Comparison of ENCODE assay signal across 11 cellular contexts in genomic region chr20:62603907-62604785, GRCh38. TPM values are rescaled to one million over a fixed set of nuclear protein-coding genes. Genes with fewer than 3 reads are reported as not detected.
DNase-seq lines count a peak whose midpoint lies in the region; ATAC-seq and TF ChIP-seq lines count a peak whose summit lies in the region.
"Had no signal": no experiment of that assay in that cellular context is flagged by ENCODE, and none has a peak within 500 bp of the region (broad histone marks: within the 10 kb centered on the region; RNA-seq: fewer than 3 reads in every experiment).

No MANE protein-coding gene starts in this region.

- peaks cover 13% of the 10 kb centered on the region for H3K4me1 Mint-ChIP-seq in activated T-helper 17 cell treated with anti-CD3 and anti-CD28 coated beads, Interleukin-2, amount 50 U/mL, for 72 hours
- peaks cover 10% of the 10 kb centered on the region for H3K4me1 Mint-ChIP-seq in Calu3 (ENCODE audit: low read depth, unreplicated experiment)

- H3K4me3 ChIP-seq in BLaER1 (peak overlapping the region; percentile 55), lower lobe of right lung (peak overlapping the region; percentile 7)

- CTCF ChIA-PET in Calu3 (lab: Charles Lee): interaction anchor here (1.0 kb wide), 1 partner anchor 13 kb away, joined by 5 read pairs; no protein-coding TSS in a partner anchor

- no peaks in the 10 kb centered on the region for H3K27me3 ChIP-seq in BLaER1
- peaks cover 3% of the 10 kb centered on the region for H3K27me3 ChIP-seq in lower lobe of right lung (ENCODE audit: low read depth)

- intact Hi-C loops in lower lobe of right lung (cut with DNase I) (no loop called here), Calu3 (cut with micrococcal nuclease; ENCODE audit: unreplicated experiment) (no loop called here)

- H3K4me3 Mint-ChIP-seq in activated T-helper 17 cell treated with anti-CD3 and anti-CD28 coated beads, Interleukin-2, amount 50 U/mL, for 72 hours: peak overlapping the region; percentile 77
- no peak overlapping the region for H3K4me3 Mint-ChIP-seq in Calu3 (ENCODE audit: low read depth, unreplicated experiment)

- H3K27ac ChIP-seq in BLaER1 (peak overlapping the region; percentile 77), lower lobe of right lung (peak overlapping the region; percentile 83)

- H3K4me1 ChIP-seq in BLaER1: peaks cover 79% of the 10 kb centered on the region
- H3K4me1 ChIP-seq in lower lobe of right lung: peaks cover 53% of the 10 kb centered on the region

- no peaks in the 10 kb centered on the region for H4K20me1 ChIP-seq in BLaER1

- BruUV-seq in Calu3 (replicated peaks; lab: Mats Ljungman, UMichigan): no TSS peak

- H3K9me3 ChIP-seq in BLaER1 (no peaks in the 10 kb centered on the region), lower lobe of right lung (no peaks in the 10 kb centered on the region)

- H3K27ac Mint-ChIP-seq in activated T-helper 17 cell treated with anti-CD3 and anti-CD28 coated beads, Interleukin-2, amount 50 U/mL, for 72 hours: no peak overlapping the region
- H3K27ac Mint-ChIP-seq in Calu3 (ENCODE audit: unreplicated experiment): no peak overlapping the region

- peak overlapping the region; percentile 99 for H3K4me2 ChIP-seq in BLaER1

- H3K36me3 ChIP-seq in BLaER1 (no peaks in the 10 kb centered on the region), lower lobe of right lung (no peaks in the 10 kb centered on the region)

- ATAC-seq in HG03196 (IDR thresholded peaks at IDR 0.05; ENCODE audit: unreplicated experiment): peak; percentile 5
- ATAC-seq in activated T-helper 17 cell treated with anti-CD3 and anti-CD28 coated beads, Interleukin-2, amount 50 U/mL, for 72 hours (replicated peaks): no peak
- ATAC-seq in lower lobe of right lung: no peak
- ATAC-seq in GM21360 (IDR thresholded peaks at IDR 0.05; ENCODE audit: unreplicated experiment): no peak

- H3K36me3 Mint-ChIP-seq in activated T-helper 17 cell treated with anti-CD3 and anti-CD28 coated beads, Interleukin-2, amount 50 U/mL, for 72 hours (ENCODE audit: low read depth): no peaks in the 10 kb centered on the region
- H3K36me3 Mint-ChIP-seq in Calu3 (ENCODE audit: insufficient read depth, unreplicated experiment): no peaks in the 10 kb centered on the region
- H3K36me3 Mint-ChIP-seq: activated naive CD8-positive, alpha-beta T cell had no signal

- no peak for DNase-seq in lower lobe of right lung
- no peak for DNase-seq in effector CD8-positive, alpha-beta T cell (lab: John Stamatoyannopoulos, UW)
- DNase-seq in Calu3: no peak
- DNase-seq in stimulated activated CD4-positive, alpha-beta T cell treated with anti-CD3 and anti-CD28 coated beads, Interleukin-12 subunit alpha, Interleukin-12 subunit beta, amount 100 ng/mL, for 4 hours: no peak
- DNase-seq: islet precursor cell, NCI-H748 treated with DMSO at 0.1 percent for 48 hours had no signal

- H3K27me3 Mint-ChIP-seq in activated T-helper 17 cell treated with anti-CD3 and anti-CD28 coated beads, Interleukin-2, amount 50 U/mL, for 72 hours: peaks cover 12% of the 10 kb centered on the region
- H3K27me3 Mint-ChIP-seq in Calu3 (ENCODE audit: unreplicated experiment): peaks cover 72% of the 10 kb centered on the region
- H3K27me3 Mint-ChIP-seq: activated naive CD8-positive, alpha-beta T cell had no signal

- H3K9me3 Mint-ChIP-seq in activated T-helper 17 cell treated with anti-CD3 and anti-CD28 coated beads, Interleukin-2, amount 50 U/mL, for 72 hours: no peaks in the 10 kb centered on the region
- H3K9me3 Mint-ChIP-seq in Calu3 (ENCODE audit: low read depth, unreplicated experiment): no peaks in the 10 kb centered on the region

- peak overlapping the region; percentile 56 for H3K9ac ChIP-seq in BLaER1

- TF ChIP-seq CTCF in lower lobe of right lung (IDR thresholded peaks at IDR 0.05) (no peak), Calu3 (IDR thresholded peaks at IDR 0.05; ENCODE audit: unreplicated experiment) (no peak)

RNA-seq across cellular contexts. Expression of gene SLCO4A1, which starts 38.2 kb away (rescaled TPM):
- 10 to 100 TPM; 41.1 to 53.6 TPM for total RNA-seq in activated T-helper 17 cell treated with anti-CD3 and anti-CD28 coated beads, Interleukin-2, amount 50 U/mL, for 72 hours
- 72.4 TPM for total RNA-seq in lower lobe of right lung
- 51.9 and 63.9 TPM in 2 replicates for total RNA-seq in Calu3 (2022)
